In the genomic region with DNA sequence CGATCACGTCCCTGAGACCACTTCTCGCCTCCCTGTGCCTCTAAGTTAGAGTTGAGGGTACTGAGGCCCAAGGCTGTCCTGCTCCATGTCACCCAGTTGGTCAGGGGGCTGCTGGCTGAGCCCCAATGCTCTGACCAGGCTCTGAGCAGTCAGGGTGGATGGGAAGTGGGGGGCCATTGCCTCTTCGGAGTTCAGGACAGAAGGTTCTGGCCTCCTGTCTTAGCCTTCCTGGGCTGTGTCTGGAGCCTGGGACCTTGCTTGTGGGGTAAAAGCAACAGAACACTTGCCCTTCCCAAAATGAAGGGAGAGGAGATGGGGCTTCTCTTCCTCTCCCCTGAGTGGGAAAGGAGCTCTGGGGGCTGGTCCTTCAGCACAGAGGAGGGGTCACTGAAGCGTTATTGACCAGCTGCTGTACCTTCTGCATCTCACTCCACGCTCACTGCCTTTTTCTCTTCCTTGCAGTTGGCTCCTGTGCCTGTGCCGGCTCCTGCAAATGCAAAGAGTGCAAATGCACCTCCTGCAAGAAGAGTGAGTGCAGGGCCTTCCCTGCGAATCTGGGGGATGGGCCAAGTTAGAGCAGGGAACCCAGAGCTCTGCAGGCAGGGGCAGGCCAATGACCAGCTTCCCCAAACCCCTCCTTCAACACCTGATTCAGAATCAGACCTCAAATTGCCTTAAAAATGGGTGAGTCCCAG, we compare ENCODE assay signal across 8 cellular contexts. TPM values are rescaled to one million over a fixed set of nuclear protein-coding genes. Genes with fewer than 3 reads are reported as not detected.
DNase-seq lines count a peak whose midpoint lies in the region; TF ChIP-seq lines count a peak whose summit lies in the region.

No MANE protein-coding gene starts in this region.

- H3K27ac Mint-ChIP-seq in activated T-cell treated with anti-CD3 and anti-CD28 coated beads, Interleukin-2, amount 50 U/mL, for 24 hours = peak overlapping the region; percentile 94
- H3K27ac Mint-ChIP-seq in endothelial cell (ENCODE audit: unreplicated experiment) = no peak overlapping the region

- H3K9me3 ChIP-seq in Peyer's patch (peaks cover 0 to 3% (median 0%) of the 10 kb centered on the region in 4 donors), ovary (no peaks in the 10 kb centered on the region)

- H3K36me3 Mint-ChIP-seq in activated T-cell treated with anti-CD3 and anti-CD28 coated beads, Interleukin-2, amount 50 U/mL, for 24 hours (ENCODE audit: low read depth) = peaks cover 28% of the 10 kb centered on the region
- peaks cover 9% of the 10 kb centered on the region for H3K36me3 Mint-ChIP-seq in endothelial cell (ENCODE audit: low read depth, unreplicated experiment)

- H3K4me1 ChIP-seq in Peyer's patch (peaks cover 0 to 17% (median 8%) of the 10 kb centered on the region in 4 donors), ovary (ENCODE audit: insufficient read depth) (peaks cover 14% of the 10 kb centered on the region)

- DNase-seq in activated T-cell treated with anti-CD3 and anti-CD28 coated beads, Interleukin-2, amount 50 U/mL, for 24 hours = no peak
- DNase-seq in activated T-cell treated with anti-CD3 and anti-CD28 coated beads, Interleukin-2, amount 50 U/mL, for 1 hour = no peak
- DNase-seq in Peyer's patch (no peak), endothelial cell (ENCODE audit: low spot score) (no peak), ovary (peak in 3 of 5 donors; percentile 17 to 52 (median 30)), NCI-H1105 (lab: John Stamatoyannopoulos, UW) (no peak), NCI-H2171 (lab: John Stamatoyannopoulos, UW) (no peak), COLO829 (ENCODE audit: low spot score) (no peak)

- H3K9me3 Mint-ChIP-seq in activated T-cell treated with anti-CD3 and anti-CD28 coated beads, Interleukin-2, amount 50 U/mL, for 24 hours = peaks cover 2% of the 10 kb centered on the region
- no peaks in the 10 kb centered on the region for H3K9me3 Mint-ChIP-seq in endothelial cell (ENCODE audit: unreplicated experiment)

- H3K27me3 Mint-ChIP-seq in activated T-cell treated with anti-CD3 and anti-CD28 coated beads, Interleukin-2, amount 50 U/mL, for 24 hours = no peaks in the 10 kb centered on the region
- H3K27me3 Mint-ChIP-seq in endothelial cell (ENCODE audit: unreplicated experiment) = peaks cover 14% of the 10 kb centered on the region

- WGBS in ovary, 3 donors = 20 to 29% (median 25%) methylated on average over 8 of the region's 8 CpGs

- TF ChIP-seq EP300 in ovary (IDR thresholded peaks at IDR 0.05) = no peak

- peak overlapping the region; percentile 93 for H3K4me3 Mint-ChIP-seq in activated T-cell treated with anti-CD3 and anti-CD28 coated beads, Interleukin-2, amount 50 U/mL, for 24 hours
- peak overlapping the region; percentile 74 for H3K4me3 Mint-ChIP-seq in endothelial cell (ENCODE audit: unreplicated experiment)

- H3K36me3 ChIP-seq in Peyer's patch = no peaks in the 10 kb centered on the region
- H3K36me3 ChIP-seq in ovary = no peaks in the 10 kb centered on the region

- H3K4me3 ChIP-seq in Peyer's patch (peak overlapping the region; percentile 39 to 69 (median 56)), ovary (peak overlapping the region; percentile 35)

- TF ChIP-seq CTCF in Peyer's patch (IDR thresholded peaks at IDR 0.05) (no peak), endothelial cell (IDR thresholded peaks at IDR 0.05; ENCODE audit: unreplicated experiment) (no peak), ovary (IDR thresholded peaks at IDR 0.05) (no peak)

- H3K4me1 Mint-ChIP-seq in activated T-cell treated with anti-CD3 and anti-CD28 coated beads, Interleukin-2, amount 50 U/mL, for 24 hours (ENCODE audit: low read depth) = peaks cover 29% of the 10 kb centered on the region
- H3K4me1 Mint-ChIP-seq in endothelial cell (ENCODE audit: unreplicated experiment) = peaks cover 5% of the 10 kb centered on the region

- H3K27me3 ChIP-seq in Peyer's patch (no peaks in the 10 kb centered on the region), ovary (no peaks in the 10 kb centered on the region)

- H3K27ac ChIP-seq in Peyer's patch = peak overlapping the region; percentile 65 to 80 (median 74)
- peak overlapping the region in 1 of 2 donors; percentile 37 for H3K27ac ChIP-seq in ovary

- no peak for TF ChIP-seq POLR2A in Peyer's patch (IDR thresholded peaks at IDR 0.05)
- TF ChIP-seq POLR2A in ovary (IDR thresholded peaks at IDR 0.05) = no peak

- intact Hi-C loops in ovary (cut with DNase I) = loop anchor here in 2 of 4 donors (1.0 to 10.0 kb wide), 2 partner anchors 75 to 98 kb away; a partner anchor contains a TSS

RNA-seq across cellular contexts. Expression of a gene that starts 0.6 kb away (rescaled TPM):
- total RNA-seq in Peyer's patch = 1,000 to 10,000 TPM in 1 of 4 donors, 100 to 1,000 TPM in 3; 121 to 1,155 (median 305) TPM
- total RNA-seq in endothelial cell (ENCODE audit: unreplicated experiment) = 2.3 TPM
- 1,000 to 10,000 TPM in 1 of 7 donors, 100 to 1,000 TPM in 3, 10 to 100 TPM in 3; 30.0 to 1,106 (median 141) TPM for total RNA-seq in ovary
- polyA plus RNA-seq in ovary = 100 to 1,000 TPM in 1 of 2 donors, 10 to 100 TPM in 1; 10.0 to 185 TPM

RNA-seq across cellular contexts. Expression of a gene that starts 13.2 kb away (rescaled TPM):
- total RNA-seq in Peyer's patch = 1,000 to 10,000 TPM in 1 of 4 donors, 10 to 100 TPM in 1, 1 to 10 TPM in 1, not detected in 1; 5.8 to 2,098 (median 30.1) TPM
- total RNA-seq in endothelial cell (ENCODE audit: unreplicated experiment) = not detected
- total RNA-seq in ovary = under 1 TPM in 1 of 7 donors, not detected in 6; 0.79 TPM
- not detected for polyA plus RNA-seq in ovary

RNA-seq across cellular contexts. Expression of a gene that starts 15.0 kb away (rescaled TPM):
- total RNA-seq in Peyer's patch (1,000 to 10,000 TPM in 1 of 4 donors, 100 to 1,000 TPM in 2, 10 to 100 TPM in 1; 17.8 to 5,605 (median 130) TPM), endothelial cell (ENCODE audit: unreplicated experiment) (not detected), ovary (1 to 10 TPM in 4 of 7 donors, not detected in 3; 1.0 to 6.9 (median 4.8) TPM)
- polyA plus RNA-seq in ovary = 1 to 10 TPM in 1 of 2 donors, under 1 TPM in 1; 1.00 to 3.3 TPM

RNA-seq across cellular contexts. Expression of a gene that starts 25.1 kb away (rescaled TPM):
- total RNA-seq in Peyer's patch (100 to 1,000 TPM in 1 of 4 donors, 10 to 100 TPM in 2, 1 to 10 TPM in 1; 8.0 to 310 (median 44.1) TPM), endothelial cell (ENCODE audit: unreplicated experiment) (not detected), ovary (10 to 100 TPM in 1 of 7 donors, 1 to 10 TPM in 4, under 1 TPM in 1, not detected in 1; 0.73 to 76.3 (median 2.6) TPM)
- polyA plus RNA-seq in ovary = 1 to 10 TPM; 3.6 to 4.6 TPM

RNA-seq across cellular contexts. Expression of a gene that starts 31.2 kb away (rescaled TPM):
- total RNA-seq in Peyer's patch (10 to 100 TPM in 1 of 4 donors, not detected in 3; 39.3 TPM), endothelial cell (ENCODE audit: unreplicated experiment) (not detected), ovary (not detected)
- polyA plus RNA-seq in ovary = not detected

Comparison
In these comparisons a context has a peak if more than half of its experiments do, and no peak if none do; other contexts are left out.
1. DNase-seq: peak in ovary (3 of 5); none in activated T-cell treated with anti-CD3 and anti-CD28 coated beads, Interleukin-2, amount 50 U/mL, for 24 hours (single experiment), activated T-cell treated with anti-CD3 and anti-CD28 coated beads, Interleukin-2, amount 50 U/mL, for 1 hour (single experiment), Peyer's patch (0 of 3), endothelial cell (single experiment), NCI-H1105 (single experiment), NCI-H2171 (single experiment) and COLO829 (single experiment).